ENCODE assay signal across 17 cellular contexts in the genomic region with DNA sequence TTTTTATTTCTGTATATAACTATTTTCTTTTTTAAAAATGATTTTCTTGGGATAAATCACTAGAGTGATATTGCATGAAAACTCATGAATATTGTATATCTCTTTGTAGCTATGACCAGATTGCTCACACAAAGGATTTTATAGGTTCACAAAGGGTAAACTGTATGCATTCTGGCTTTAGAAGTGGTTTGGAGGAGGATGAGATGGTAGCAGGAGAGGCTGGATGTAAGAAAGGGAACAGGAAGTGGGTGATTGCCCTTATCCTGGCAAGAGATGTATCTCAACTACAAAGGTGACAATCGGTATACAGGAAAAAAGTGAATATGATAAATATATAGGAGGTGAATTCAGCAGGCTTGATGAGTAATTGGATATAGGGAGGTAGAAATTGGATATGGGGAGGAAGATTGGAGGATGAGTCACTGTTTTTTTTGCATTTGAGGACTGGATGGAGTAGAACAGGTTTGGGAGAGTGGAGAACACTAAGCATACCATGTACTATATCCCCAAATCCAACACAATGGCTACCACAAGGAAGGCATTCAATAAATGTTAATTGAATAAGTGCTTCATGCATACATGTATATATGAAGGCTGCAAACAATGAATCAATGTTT. TPM values are rescaled to one million over a fixed set of nuclear protein-coding genes. Genes with fewer than 3 reads are reported as not detected.
"Had no signal": no experiment of that assay in that cellular context is flagged by ENCODE, and none has a peak within 500 bp of the region (broad histone marks: within the 10 kb centered on the region; RNA-seq: fewer than 3 reads in every experiment).

No MANE protein-coding gene starts in this region.

- H3K36me3 ChIP-seq: gastrocnemius medialis, heart left ventricle, lower lobe of right lung, tibial nerve, vagina had no signal

- H3K27me3 ChIP-seq: gastrocnemius medialis, tibial nerve, vagina had no signal

- H3K4me1 ChIP-seq: gastrocnemius medialis, heart left ventricle, lower lobe of right lung, tibial nerve, vagina had no signal

- DNase-seq: activated CD4-positive, alpha-beta T cell treated with anti-CD3 and anti-CD28 coated beads, Interleukin-2, amount 50 U/mL, for 1 hour; activated CD8-positive, alpha-beta memory T cell treated with anti-CD3 and anti-CD28 coated beads for 24 hours; activated gamma-delta T cell treated with Interleukin-2 at 50 U/mL for 16 hours; amniotic stem cell; effector memory CD4-positive, alpha-beta T cell; gastrocnemius medialis; heart left ventricle; left cardiac atrium; lower lobe of right lung; nephron progenitor cell; occipital lobe; stimulated activated CD4-positive, alpha-beta T cell treated with anti-CD3 and anti-CD28 coated beads, Interleukin-2, amount 100 ng/mL, for 48 hours; stimulated activated naive B cell treated with anti-CD40 and anti-IgM and Interleukin-4, amounts not matched to agents 10 μg/mL and 1 μg/mL and 100 μg/mL, for 72 hours had no signal

- ATAC-seq: gastrocnemius medialis; heart left ventricle; left cardiac atrium; stimulated activated naive B cell treated with anti-CD40 and anti-IgM and Interleukin-4, amounts not matched to agents 10 μg/mL and 1 μg/mL and 100 μg/mL, for 72 hours had no signal

- H3K9me3 ChIP-seq: gastrocnemius medialis, heart left ventricle, lower lobe of right lung, tibial nerve, vagina had no signal

- H3K4me3 ChIP-seq: gastrocnemius medialis, heart left ventricle, lower lobe of right lung, tibial nerve, vagina had no signal

- H3K27ac ChIP-seq: gastrocnemius medialis, heart left ventricle, lower lobe of right lung, tibial nerve, vagina had no signal

RNA-seq across cellular contexts. Expression of a gene that starts 9.9 kb away (rescaled TPM):
- total RNA-seq: subcutaneous adipose tissue, tibial nerve, vagina had no signal

RNA-seq across cellular contexts. Expression of a gene that starts 12.0 kb away (rescaled TPM):
- total RNA-seq: mesothelial cell of epicardium, subcutaneous adipose tissue, vagina had no signal

RNA-seq across cellular contexts. Expression of a gene that starts 39.7 kb away (rescaled TPM):
- total RNA-seq: subcutaneous adipose tissue, tibial nerve, vagina had no signal
